ENCODE assay signal across 9 cellular contexts in the genomic region with DNA sequence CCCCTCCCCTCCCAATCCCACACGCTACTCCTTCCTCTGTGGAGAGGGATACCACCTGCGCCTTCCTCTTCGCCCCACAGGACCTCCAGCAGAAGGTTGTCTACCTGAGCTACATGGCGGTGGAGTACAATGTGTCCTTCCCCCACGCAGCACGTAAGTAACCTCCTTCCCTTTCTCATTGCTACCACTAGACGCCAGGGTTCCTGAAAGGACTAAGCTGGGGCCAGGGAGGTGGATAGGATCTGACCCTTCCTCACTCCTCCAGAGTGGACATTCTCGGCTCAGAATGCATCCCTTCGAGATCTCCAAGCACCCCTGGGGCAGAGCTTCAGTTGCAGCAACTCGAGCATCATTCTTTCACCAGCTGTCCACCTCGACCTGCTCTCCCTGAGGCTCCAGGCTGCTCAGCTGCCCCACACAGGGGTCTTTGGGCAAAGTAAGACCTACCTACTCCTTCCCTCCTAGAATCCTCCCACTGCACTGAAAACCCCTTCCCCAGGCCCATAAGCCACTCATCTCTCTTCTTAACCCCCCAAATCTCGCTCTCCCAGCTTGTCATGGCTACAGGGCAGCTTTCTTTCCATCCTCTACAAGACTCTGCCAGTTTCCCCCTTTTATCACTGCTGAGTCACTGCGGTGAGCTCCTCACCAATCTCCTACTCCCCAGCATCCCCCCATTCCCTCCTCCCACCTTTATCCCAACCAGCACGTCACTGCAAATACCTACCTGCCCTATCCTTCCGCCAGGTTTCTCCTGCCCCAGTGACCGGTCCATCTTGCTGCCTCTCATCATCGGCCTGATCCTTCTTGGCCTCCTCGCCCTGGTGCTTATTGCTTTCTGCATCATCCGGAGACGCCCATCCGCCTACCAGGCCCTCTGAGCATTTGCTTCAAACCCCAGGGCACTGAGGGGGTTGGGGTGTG. TPM values are rescaled to one million over a fixed set of nuclear protein-coding genes. Genes with fewer than 3 reads are reported as not detected.
DNase-seq lines count a peak whose midpoint lies in the region; ATAC-seq and TF ChIP-seq lines count a peak whose summit lies in the region.
"Had no signal": no experiment of that assay in that cellular context is flagged by ENCODE, and none has a peak within 500 bp of the region (broad histone marks: within the 10 kb centered on the region; RNA-seq: fewer than 3 reads in every experiment).

No MANE protein-coding gene starts in this region.

- H3K9me3 Mint-ChIP-seq in WTC11 (no peaks in the 10 kb centered on the region), glutamatergic neuron (ENCODE audit: unreplicated experiment) (peaks cover 22% of the 10 kb centered on the region)
- no peaks in the 10 kb centered on the region for H3K9me3 Mint-ChIP-seq in stimulated activated naive B cell treated with anti-CD40 and anti-IgM and Interleukin-4, amounts not matched to agents 10 μg/mL and 1 μg/mL and 100 μg/mL, for 72 hours

- H3K4me1 Mint-ChIP-seq in WTC11, result peaks cover 58% of the 10 kb centered on the region
- H3K4me1 Mint-ChIP-seq in glutamatergic neuron (ENCODE audit: low read depth, unreplicated experiment), result peaks cover 25% of the 10 kb centered on the region
- H3K4me1 Mint-ChIP-seq in stimulated activated naive B cell treated with anti-CD40 and anti-IgM and Interleukin-4, amounts not matched to agents 10 μg/mL and 1 μg/mL and 100 μg/mL, for 72 hours, result peaks cover 62 to 92% of the 10 kb centered on the region in 2 donors

- ATAC-seq in WTC11 (no peak), left lobe of liver (no peak)
- no peak for ATAC-seq in stimulated activated naive B cell treated with anti-CD40 and anti-IgM and Interleukin-4, amounts not matched to agents 10 μg/mL and 1 μg/mL and 100 μg/mL, for 72 hours (replicated peaks)

- DNase-seq in NOMO-1 treated with DMSO at 0.1 percent for 48 hours (lab: John Stamatoyannopoulos, UW; ENCODE audit: unreplicated experiment), result peak; percentile 29
- no peak for DNase-seq in NOMO-1 (lab: John Stamatoyannopoulos, UW; ENCODE audit: unreplicated experiment in 2 of 2)
- DNase-seq in WTC11 (ENCODE audit: low spot score), result no peak
- no peak for DNase-seq in glutamatergic neuron
- no peak for DNase-seq in stimulated activated naive B cell treated with anti-CD40 and anti-IgM and Interleukin-4, amounts not matched to agents 10 μg/mL and 1 μg/mL and 100 μg/mL, for 72 hours
- no peak for DNase-seq in left lobe of liver (ENCODE audit: low spot score)
- DNase-seq in effector CD8-positive, alpha-beta T cell (lab: John Stamatoyannopoulos, UW), result no peak
- DNase-seq in NCI-H1930 (lab: John Stamatoyannopoulos, UW), result no peak

- H3K36me3 Mint-ChIP-seq in WTC11 (peaks cover 36% of the 10 kb centered on the region), glutamatergic neuron (ENCODE audit: unreplicated experiment) (peaks cover 4% of the 10 kb centered on the region)
- peaks cover 70 to 85% of the 10 kb centered on the region in 2 donors for H3K36me3 Mint-ChIP-seq in stimulated activated naive B cell treated with anti-CD40 and anti-IgM and Interleukin-4, amounts not matched to agents 10 μg/mL and 1 μg/mL and 100 μg/mL, for 72 hours

- no peak overlapping the region for H3K4me3 Mint-ChIP-seq in WTC11
- peak overlapping the region; percentile 66 for H3K4me3 Mint-ChIP-seq in glutamatergic neuron (ENCODE audit: unreplicated experiment)
- H3K4me3 Mint-ChIP-seq in stimulated activated naive B cell treated with anti-CD40 and anti-IgM and Interleukin-4, amounts not matched to agents 10 μg/mL and 1 μg/mL and 100 μg/mL, for 72 hours, result peak overlapping the region; percentile 15 to 56

- TF ChIP-seq CTCF in WTC11 (IDR thresholded peaks at IDR 0.05) (no peak), glutamatergic neuron (IDR thresholded peaks at IDR 0.05; ENCODE audit: partially characterized antibody, unreplicated experiment) (no peak)

- no peaks in the 10 kb centered on the region for H3K27me3 Mint-ChIP-seq in WTC11 (ENCODE audit: low read depth)
- peaks cover 14% of the 10 kb centered on the region for H3K27me3 Mint-ChIP-seq in glutamatergic neuron (ENCODE audit: unreplicated experiment)
- H3K27me3 Mint-ChIP-seq in stimulated activated naive B cell treated with anti-CD40 and anti-IgM and Interleukin-4, amounts not matched to agents 10 μg/mL and 1 μg/mL and 100 μg/mL, for 72 hours, result no peaks in the 10 kb centered on the region

- POLR2A ChIA-PET in WTC11 (lab: Charles Lee), result interaction anchor here (0.8 to 2.6 kb wide), 4 partner anchors 9 to 106 kb away, joined by 3 to 17 read pairs (median 5); partner anchors contain the start of genes ATP1B2 and SOX15

- CTCF ChIA-PET in WTC11 (lab: Charles Lee), result interaction anchor here (1.3 to 4.3 kb wide), 5 partner anchors 9 to 92 kb away, joined by 3 to 36 read pairs (median 6); partner anchors contain the start of gene SOX15

- H3K27ac Mint-ChIP-seq in WTC11 (peak overlapping the region; percentile 81), glutamatergic neuron (ENCODE audit: unreplicated experiment) (peak overlapping the region; percentile 65)
- peak overlapping the region; percentile 100 for H3K27ac Mint-ChIP-seq in stimulated activated naive B cell treated with anti-CD40 and anti-IgM and Interleukin-4, amounts not matched to agents 10 μg/mL and 1 μg/mL and 100 μg/mL, for 72 hours

TF ChIP-seq in WTC11, 78 proteins besides CTCF, POLR2A, EP300 and RAD21 (continues in another document):
- TF ChIP-seq, protein P1, sequence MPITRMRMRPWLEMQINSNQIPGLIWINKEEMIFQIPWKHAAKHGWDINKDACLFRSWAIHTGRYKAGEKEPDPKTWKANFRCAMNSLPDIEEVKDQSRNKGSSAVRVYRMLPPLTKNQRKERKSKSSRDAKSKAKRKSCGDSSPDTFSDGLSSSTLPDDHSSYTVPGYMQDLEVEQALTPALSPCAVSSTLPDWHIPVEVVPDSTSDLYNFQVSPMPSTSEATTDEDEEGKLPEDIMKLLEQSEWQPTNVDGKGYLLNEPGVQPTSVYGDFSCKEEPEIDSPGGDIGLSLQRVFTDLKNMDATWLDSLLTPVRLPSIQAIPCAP (CRISPR knock-in tag; IDR thresholded peaks at IDR 0.05), result no peak
- TF ChIP-seq NR2C2 (CRISPR knock-in tag; IDR thresholded peaks at IDR 0.05) (no peak), ZNF512 (CRISPR knock-in tag; IDR thresholded peaks at IDR 0.05; ENCODE audit: borderline replicate concordance) (no peak), ERG (CRISPR knock-in tag; IDR thresholded peaks at IDR 0.05) (no peak), MXD4 (CRISPR knock-in tag; IDR thresholded peaks at IDR 0.05; ENCODE audit: borderline replicate concordance) (no peak), ZNF232 (CRISPR knock-in tag; IDR thresholded peaks at IDR 0.05) (no peak), ZNF263 (CRISPR knock-in tag; IDR thresholded peaks at IDR 0.05; ENCODE audit: low read depth) (no peak)
- TF ChIP-seq, protein P2, sequence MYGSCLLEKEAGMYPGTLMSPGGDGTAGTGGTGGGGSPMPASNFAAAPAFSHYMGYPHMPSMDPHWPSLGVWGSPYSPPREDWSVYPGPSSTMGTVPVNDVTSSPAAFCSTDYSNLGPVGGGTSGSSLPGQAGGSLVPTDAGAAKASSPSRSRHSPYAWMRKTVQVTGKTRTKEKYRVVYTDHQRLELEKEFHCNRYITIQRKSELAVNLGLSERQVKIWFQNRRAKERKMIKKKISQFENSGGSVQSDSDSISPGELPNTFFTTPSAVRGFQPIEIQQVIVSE (CRISPR knock-in tag; IDR thresholded peaks at IDR 0.05; ENCODE audit: borderline replicate concordance), result no peak
- TF ChIP-seq, protein P3, sequence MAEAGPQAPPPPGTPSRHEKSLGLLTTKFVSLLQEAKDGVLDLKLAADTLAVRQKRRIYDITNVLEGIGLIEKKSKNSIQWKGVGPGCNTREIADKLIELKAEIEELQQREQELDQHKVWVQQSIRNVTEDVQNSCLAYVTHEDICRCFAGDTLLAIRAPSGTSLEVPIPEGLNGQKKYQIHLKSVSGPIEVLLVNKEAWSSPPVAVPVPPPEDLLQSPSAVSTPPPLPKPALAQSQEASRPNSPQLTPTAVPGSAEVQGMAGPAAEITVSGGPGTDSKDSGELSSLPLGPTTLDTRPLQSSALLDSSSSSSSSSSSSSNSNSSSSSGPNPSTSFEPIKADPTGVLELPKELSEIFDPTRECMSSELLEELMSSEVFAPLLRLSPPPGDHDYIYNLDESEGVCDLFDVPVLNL (CRISPR knock-in tag; IDR thresholded peaks at IDR 0.05; ENCODE audit: borderline replicate concordance, low read depth), result no peak

RNA-seq across cellular contexts. Expression of gene CD68, which starts 1.5 kb away (rescaled TPM):
- 0.41 to 0.87 TPM (median 0.72 TPM) in 3 replicates for total RNA-seq in WTC11 (2021)
- total RNA-seq in glutamatergic neuron (ENCODE audit: unreplicated experiment), result not detected
- 44.2 TPM for total RNA-seq in left lobe of liver

RNA-seq across cellular contexts. Expression of gene MPDU1, which starts 2.8 kb away (rescaled TPM):
- total RNA-seq in WTC11 (2021) (55.3 to 57.7 TPM (median 57.0 TPM) in 3 replicates), glutamatergic neuron (ENCODE audit: unreplicated experiment) (60.2 TPM), left lobe of liver (49.4 TPM)

RNA-seq across cellular contexts. Expression of gene SOX15, which starts 9.0 kb away (rescaled TPM):
- 15.2 to 19.9 TPM (median 17.5 TPM) in 3 replicates for total RNA-seq in WTC11 (2021)
- total RNA-seq in glutamatergic neuron (ENCODE audit: unreplicated experiment), result 1.7 TPM
- total RNA-seq in left lobe of liver, result 0.20 TPM
- total RNA-seq: SJSA1 had no signal

RNA-seq across cellular contexts. Expression of gene SENP3, which starts 19.2 kb away (rescaled TPM):
- 72.2 to 85.4 TPM (median 75.2 TPM) in 3 replicates for total RNA-seq in WTC11 (2021)
- 66.4 TPM for total RNA-seq in glutamatergic neuron (ENCODE audit: unreplicated experiment)
- 14.1 TPM for total RNA-seq in left lobe of liver

RNA-seq across cellular contexts. Expression of gene TNFSF13, which starts 22.3 kb away (rescaled TPM):
- total RNA-seq in WTC11 (2021) (2.2 to 3.2 TPM (median 2.9 TPM) in 3 replicates), glutamatergic neuron (ENCODE audit: unreplicated experiment) (not detected), left lobe of liver (5.9 TPM)

Comparison
In these comparisons a context has a peak if more than half of its experiments do, and no peak if none do; other contexts are left out.
1. RNA of gene CD68, which starts 1.5 kb away (total RNA-seq): 44.2 TPM in left lobe of liver (single experiment); 0.41 to 0.87 TPM in WTC11 and not detected in glutamatergic neuron (single experiment); every median in the first group is over 10 times any median in the second.
2. Peak in every context shown above with its lines, with median percentiles within 50 percentile points of each other: H3K27ac Mint-ChIP-seq.